In genomic region chr2:231601356-231602229, GRCh38 we compare ENCODE assay signal across 7 cellular contexts. TPM values are rescaled to one million over a fixed set of nuclear protein-coding genes. Genes with fewer than 3 reads are reported as not detected.
DNase-seq lines count a peak whose midpoint lies in the region; ATAC-seq and TF ChIP-seq lines count a peak whose summit lies in the region.

No MANE protein-coding gene starts in this region.

- H3K4me3 ChIP-seq in GM12875 (ENCODE audit: low read depth, low read length) = no peak overlapping the region
- no peak overlapping the region for H3K4me3 ChIP-seq in Karpas-422 (ENCODE audit: low read length)
- H3K4me3 ChIP-seq in suprapubic skin = no peak overlapping the region

- H3K36me3 Mint-ChIP-seq in activated T-helper 2 cell treated with anti-CD3 and anti-CD28 coated beads, Interferon-gamma antibody, Interleukin-2, Interleukin-4, amounts not matched to agents 10 μg/mL and 5 μg/mL and 100 μg/mL, durations not matched to agents 14 hours and 24 hours and 36 hours (ENCODE audit: low read depth) = no peaks in the 10 kb centered on the region

- H3K27me3 Mint-ChIP-seq in activated T-helper 2 cell treated with anti-CD3 and anti-CD28 coated beads, Interferon-gamma antibody, Interleukin-2, Interleukin-4, amounts not matched to agents 10 μg/mL and 5 μg/mL and 100 μg/mL, durations not matched to agents 14 hours and 24 hours and 36 hours (ENCODE audit: low read depth) = peaks cover 3% of the 10 kb centered on the region

- H3K9me3 ChIP-seq in Karpas-422 (ENCODE audit: low read length) (no peaks in the 10 kb centered on the region), suprapubic skin (no peaks in the 10 kb centered on the region)

- H3K27ac Mint-ChIP-seq in activated T-helper 2 cell treated with anti-CD3 and anti-CD28 coated beads, Interferon-gamma antibody, Interleukin-2, Interleukin-4, amounts not matched to agents 10 μg/mL and 5 μg/mL and 100 μg/mL, durations not matched to agents 14 hours and 24 hours and 36 hours = no peak overlapping the region

- no peak for TF ChIP-seq POLR2A in suprapubic skin (IDR thresholded peaks at IDR 0.05)

- peak; percentile 51 for ATAC-seq in omental fat pad (ENCODE audit: low FRiP score)

- DNase-seq in Karpas-422 (peak; percentile 94), SHP77 treated with DMSO at 0.1 percent for 48 hours (lab: John Stamatoyannopoulos, UW) (peak; percentile 52), fibroblast of the conjunctiva (ENCODE audit: low read depth) (peak; percentile 62), omental fat pad (ENCODE audit: low spot score) (peak; percentile 89), suprapubic skin (ENCODE audit: low spot score in 2 of 2) (peak; percentile 91 to 92)
- DNase-seq in activated T-helper 2 cell treated with anti-CD3 and anti-CD28 coated beads, Interferon-gamma antibody, Interleukin-2, Interleukin-4, amounts not matched to agents 10 μg/mL and 5 μg/mL and 100 μg/mL, durations not matched to agents 14 hours and 24 hours and 36 hours (ENCODE audit: low spot score) = peak; percentile 69

- no peak overlapping the region for H3K9ac ChIP-seq in Karpas-422 (ENCODE audit: low read length)

- H3K27ac ChIP-seq in Karpas-422 (ENCODE audit: low read length) = peak overlapping the region; percentile 94; the same call in 1 of the 2 replicates
- H3K27ac ChIP-seq in suprapubic skin = peak overlapping the region; percentile 99

- no peaks in the 10 kb centered on the region for H3K79me2 ChIP-seq in Karpas-422 (ENCODE audit: low read length)

- no peak overlapping the region for H3K4me2 ChIP-seq in Karpas-422 (ENCODE audit: low read depth, low read length, poor library complexity, severe bottlenecking)

- no peaks in the 10 kb centered on the region for H3K9me2 ChIP-seq in Karpas-422 (replicated peaks; ENCODE audit: insufficient read depth, low read length)

- H4K20me1 ChIP-seq in Karpas-422 (ENCODE audit: insufficient read depth, low read depth, low read length) = no peaks in the 10 kb centered on the region

- H2AFZ ChIP-seq in Karpas-422 (ENCODE audit: low read length) = no peak overlapping the region

- no peak overlapping the region for H3K4me3 Mint-ChIP-seq in activated T-helper 2 cell treated with anti-CD3 and anti-CD28 coated beads, Interferon-gamma antibody, Interleukin-2, Interleukin-4, amounts not matched to agents 10 μg/mL and 5 μg/mL and 100 μg/mL, durations not matched to agents 14 hours and 24 hours and 36 hours (ENCODE audit: low read depth)

- peak; percentile 92 for TF ChIP-seq CTCF in GM12875 (IDR thresholded peaks at IDR 0.05; ENCODE audit: borderline replicate concordance, insufficient read depth, low read depth, low read length)
- TF ChIP-seq CTCF in omental fat pad (IDR thresholded peaks at IDR 0.05) = peak in 1 of 3 donors; percentile 63
- peak; percentile 66 to 89 for TF ChIP-seq CTCF in suprapubic skin (IDR thresholded peaks at IDR 0.05)

- TF ChIP-seq EP300 in suprapubic skin (IDR thresholded peaks at IDR 0.05) = no peak

- peaks cover 3% of the 10 kb centered on the region for H3K4me1 Mint-ChIP-seq in activated T-helper 2 cell treated with anti-CD3 and anti-CD28 coated beads, Interferon-gamma antibody, Interleukin-2, Interleukin-4, amounts not matched to agents 10 μg/mL and 5 μg/mL and 100 μg/mL, durations not matched to agents 14 hours and 24 hours and 36 hours (ENCODE audit: low read depth)

- no peaks in the 10 kb centered on the region for H3K9me3 Mint-ChIP-seq in activated T-helper 2 cell treated with anti-CD3 and anti-CD28 coated beads, Interferon-gamma antibody, Interleukin-2, Interleukin-4, amounts not matched to agents 10 μg/mL and 5 μg/mL and 100 μg/mL, durations not matched to agents 14 hours and 24 hours and 36 hours

- H3K4me1 ChIP-seq in Karpas-422 (ENCODE audit: low read length) (peaks cover 47% of the 10 kb centered on the region), suprapubic skin (peaks cover 76% of the 10 kb centered on the region)

- WGBS in suprapubic skin = 20% methylated on average over 12 of the region's 12 CpGs

- H3K27me3 ChIP-seq in Karpas-422 (ENCODE audit: low read length) (no peaks in the 10 kb centered on the region), suprapubic skin (no peaks in the 10 kb centered on the region)

- no peaks in the 10 kb centered on the region for H3K36me3 ChIP-seq in Karpas-422 (ENCODE audit: insufficient read depth, low read length)
- no peaks in the 10 kb centered on the region for H3K36me3 ChIP-seq in suprapubic skin

- intact Hi-C loops in activated T-helper 2 cell treated with anti-CD3 and anti-CD28 coated beads, Interferon-gamma antibody, Interleukin-2, Interleukin-4, amounts not matched to agents 10 μg/mL and 5 μg/mL and 100 μg/mL, durations not matched to agents 14 hours and 24 hours and 36 hours (cut with micrococcal nuclease) = loop anchor here (1.0 kb wide), 3 partner anchors 38 to 84 kb away; no protein-coding TSS in a partner anchor

RNA-seq across cellular contexts. Expression of gene TEX44, which starts 8.9 kb away (rescaled TPM):
- not detected in 2 replicates for total RNA-seq in Karpas-422 (2014; rRNA removed; shearing (Covaris generic); ENCODE audit: low replicate concordance)
- total RNA-seq in activated T-helper 2 cell treated with anti-CD3 and anti-CD28 coated beads, Interferon-gamma antibody, Interleukin-2, Interleukin-4, amounts not matched to agents 10 μg/mL and 5 μg/mL and 100 μg/mL, durations not matched to agents 14 hours and 24 hours and 36 hours = not detected in 2 replicates
- total RNA-seq in omental fat pad (not detected), suprapubic skin (not detected)
